Comparison of ENCODE assay signal across 1 cellular context in the genomic region with DNA sequence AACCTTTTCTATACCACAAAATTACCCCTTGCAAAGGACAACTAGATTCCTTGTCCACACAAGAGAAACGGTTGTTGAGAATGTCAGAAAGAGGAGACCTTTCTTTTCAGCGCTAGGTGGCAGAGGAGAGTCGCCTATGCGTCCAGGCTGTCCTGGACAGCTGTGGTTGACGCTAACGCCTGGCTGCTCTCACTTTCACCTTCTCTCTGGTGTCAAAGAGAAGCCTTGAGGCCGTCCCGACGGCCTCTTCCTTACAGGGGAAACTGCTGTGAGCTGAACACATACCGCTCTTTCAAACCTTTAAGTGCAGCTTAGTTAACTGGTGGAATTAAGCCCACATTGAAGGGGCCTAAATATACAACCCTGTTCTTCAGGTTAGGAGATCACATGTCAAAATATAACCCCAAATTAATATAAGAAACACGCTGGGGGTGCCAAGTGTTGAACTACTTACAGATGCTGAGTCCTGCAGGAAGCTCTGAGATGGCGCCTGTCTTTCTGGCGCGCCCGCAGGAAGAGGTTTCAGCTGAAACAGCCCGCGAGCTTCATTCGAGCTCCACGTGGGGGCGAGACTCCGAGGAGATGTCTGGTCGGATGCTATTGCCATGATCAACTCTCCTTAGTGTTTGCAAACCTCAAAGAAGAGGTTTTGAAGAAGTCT.
TF ChIP-seq lines count a peak whose summit lies in the region.

No MANE protein-coding gene starts in this region.

TF ChIP-seq in HepG2, 621 proteins besides CTCF, POLR2A, EP300 and RAD21 (continued from another document):
- TF ChIP-seq KDM2A (CRISPR knock-in tag; IDR thresholded peaks at IDR 0.05; ENCODE audit: borderline replicate concordance, low read depth) (peak; percentile 35; the same call in 1 of the 2 replicates), RXRA (CRISPR knock-in tag; IDR thresholded peaks at IDR 0.05) (no peak), ZNF350 (CRISPR knock-in tag; IDR thresholded peaks at IDR 0.05; ENCODE audit: borderline replicate concordance, low read depth) (peak; percentile 34; the same call in 1 of the 2 replicates), FOXP1 (IDR thresholded peaks at IDR 0.05) (no peak), FOXP1 (CRISPR knock-in tag; IDR thresholded peaks at IDR 0.05) (no peak), STAG1 (CRISPR knock-in tag; IDR thresholded peaks at IDR 0.05) (peak; percentile 76), XRCC5 (optimal IDR thresholded peaks at IDR 0.05; ENCODE audit: low read length) (peak; percentile 66)
- TF ChIP-seq, protein P1, sequence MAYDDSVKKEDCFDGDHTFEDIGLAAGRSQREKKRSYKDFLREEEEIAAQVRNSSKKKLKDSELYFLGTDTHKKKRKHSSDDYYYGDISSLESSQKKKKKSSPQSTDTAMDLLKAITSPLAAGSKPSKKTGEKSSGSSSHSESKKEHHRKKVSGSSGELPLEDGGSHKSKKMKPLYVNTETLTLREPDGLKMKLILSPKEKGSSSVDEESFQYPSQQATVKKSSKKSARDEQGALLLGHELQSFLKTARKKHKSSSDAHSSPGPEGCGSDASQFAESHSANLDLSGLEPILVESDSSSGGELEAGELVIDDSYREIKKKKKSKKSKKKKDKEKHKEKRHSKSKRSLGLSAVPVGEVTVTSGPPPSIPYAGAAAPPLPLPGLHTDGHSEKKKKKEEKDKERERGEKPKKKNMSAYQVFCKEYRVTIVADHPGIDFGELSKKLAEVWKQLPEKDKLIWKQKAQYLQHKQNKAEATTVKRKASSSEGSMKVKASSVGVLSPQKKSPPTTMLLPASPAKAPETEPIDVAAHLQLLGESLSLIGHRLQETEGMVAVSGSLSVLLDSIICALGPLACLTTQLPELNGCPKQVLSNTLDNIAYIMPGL (CRISPR knock-in tag; IDR thresholded peaks at IDR 0.05; ENCODE audit: borderline replicate concordance in 1 of 2, low read depth in 1 of 2) = peak; percentile 40 to 63; a peak in 2 of 4 replicates
- TF ChIP-seq, protein P2, sequence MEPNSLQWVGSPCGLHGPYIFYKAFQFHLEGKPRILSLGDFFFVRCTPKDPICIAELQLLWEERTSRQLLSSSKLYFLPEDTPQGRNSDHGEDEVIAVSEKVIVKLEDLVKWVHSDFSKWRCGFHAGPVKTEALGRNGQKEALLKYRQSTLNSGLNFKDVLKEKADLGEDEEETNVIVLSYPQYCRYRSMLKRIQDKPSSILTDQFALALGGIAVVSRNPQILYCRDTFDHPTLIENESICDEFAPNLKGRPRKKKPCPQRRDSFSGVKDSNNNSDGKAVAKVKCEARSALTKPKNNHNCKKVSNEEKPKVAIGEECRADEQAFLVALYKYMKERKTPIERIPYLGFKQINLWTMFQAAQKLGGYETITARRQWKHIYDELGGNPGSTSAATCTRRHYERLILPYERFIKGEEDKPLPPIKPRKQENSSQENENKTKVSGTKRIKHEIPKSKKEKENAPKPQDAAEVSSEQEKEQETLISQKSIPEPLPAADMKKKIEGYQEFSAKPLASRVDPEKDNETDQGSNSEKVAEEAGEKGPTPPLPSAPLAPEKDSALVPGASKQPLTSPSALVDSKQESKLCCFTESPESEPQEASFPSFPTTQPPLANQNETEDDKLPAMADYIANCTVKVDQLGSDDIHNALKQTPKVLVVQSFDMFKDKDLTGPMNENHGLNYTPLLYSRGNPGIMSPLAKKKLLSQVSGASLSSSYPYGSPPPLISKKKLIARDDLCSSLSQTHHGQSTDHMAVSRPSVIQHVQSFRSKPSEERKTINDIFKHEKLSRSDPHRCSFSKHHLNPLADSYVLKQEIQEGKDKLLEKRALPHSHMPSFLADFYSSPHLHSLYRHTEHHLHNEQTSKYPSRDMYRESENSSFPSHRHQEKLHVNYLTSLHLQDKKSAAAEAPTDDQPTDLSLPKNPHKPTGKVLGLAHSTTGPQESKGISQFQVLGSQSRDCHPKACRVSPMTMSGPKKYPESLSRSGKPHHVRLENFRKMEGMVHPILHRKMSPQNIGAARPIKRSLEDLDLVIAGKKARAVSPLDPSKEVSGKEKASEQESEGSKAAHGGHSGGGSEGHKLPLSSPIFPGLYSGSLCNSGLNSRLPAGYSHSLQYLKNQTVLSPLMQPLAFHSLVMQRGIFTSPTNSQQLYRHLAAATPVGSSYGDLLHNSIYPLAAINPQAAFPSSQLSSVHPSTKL (CRISPR knock-in tag; IDR thresholded peaks at IDR 0.05) = 0 out of 2 replicates have a peak, but pooled peaks have one; percentile 24
- TF ChIP-seq, protein P3, sequence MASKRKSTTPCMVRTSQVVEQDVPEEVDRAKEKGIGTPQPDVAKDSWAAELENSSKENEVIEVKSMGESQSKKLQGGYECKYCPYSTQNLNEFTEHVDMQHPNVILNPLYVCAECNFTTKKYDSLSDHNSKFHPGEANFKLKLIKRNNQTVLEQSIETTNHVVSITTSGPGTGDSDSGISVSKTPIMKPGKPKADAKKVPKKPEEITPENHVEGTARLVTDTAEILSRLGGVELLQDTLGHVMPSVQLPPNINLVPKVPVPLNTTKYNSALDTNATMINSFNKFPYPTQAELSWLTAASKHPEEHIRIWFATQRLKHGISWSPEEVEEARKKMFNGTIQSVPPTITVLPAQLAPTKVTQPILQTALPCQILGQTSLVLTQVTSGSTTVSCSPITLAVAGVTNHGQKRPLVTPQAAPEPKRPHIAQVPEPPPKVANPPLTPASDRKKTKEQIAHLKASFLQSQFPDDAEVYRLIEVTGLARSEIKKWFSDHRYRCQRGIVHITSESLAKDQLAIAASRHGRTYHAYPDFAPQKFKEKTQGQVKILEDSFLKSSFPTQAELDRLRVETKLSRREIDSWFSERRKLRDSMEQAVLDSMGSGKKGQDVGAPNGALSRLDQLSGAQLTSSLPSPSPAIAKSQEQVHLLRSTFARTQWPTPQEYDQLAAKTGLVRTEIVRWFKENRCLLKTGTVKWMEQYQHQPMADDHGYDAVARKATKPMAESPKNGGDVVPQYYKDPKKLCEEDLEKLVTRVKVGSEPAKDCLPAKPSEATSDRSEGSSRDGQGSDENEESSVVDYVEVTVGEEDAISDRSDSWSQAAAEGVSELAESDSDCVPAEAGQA (IDR thresholded peaks at IDR 0.05; ENCODE audit: low read depth) = no peak
- TF ChIP-seq, protein P3 (CRISPR knock-in tag; IDR thresholded peaks at IDR 0.05; ENCODE audit: borderline replicate concordance) = no peak
